Comparison of ENCODE assay signal across 13 cellular contexts in the genomic region with DNA sequence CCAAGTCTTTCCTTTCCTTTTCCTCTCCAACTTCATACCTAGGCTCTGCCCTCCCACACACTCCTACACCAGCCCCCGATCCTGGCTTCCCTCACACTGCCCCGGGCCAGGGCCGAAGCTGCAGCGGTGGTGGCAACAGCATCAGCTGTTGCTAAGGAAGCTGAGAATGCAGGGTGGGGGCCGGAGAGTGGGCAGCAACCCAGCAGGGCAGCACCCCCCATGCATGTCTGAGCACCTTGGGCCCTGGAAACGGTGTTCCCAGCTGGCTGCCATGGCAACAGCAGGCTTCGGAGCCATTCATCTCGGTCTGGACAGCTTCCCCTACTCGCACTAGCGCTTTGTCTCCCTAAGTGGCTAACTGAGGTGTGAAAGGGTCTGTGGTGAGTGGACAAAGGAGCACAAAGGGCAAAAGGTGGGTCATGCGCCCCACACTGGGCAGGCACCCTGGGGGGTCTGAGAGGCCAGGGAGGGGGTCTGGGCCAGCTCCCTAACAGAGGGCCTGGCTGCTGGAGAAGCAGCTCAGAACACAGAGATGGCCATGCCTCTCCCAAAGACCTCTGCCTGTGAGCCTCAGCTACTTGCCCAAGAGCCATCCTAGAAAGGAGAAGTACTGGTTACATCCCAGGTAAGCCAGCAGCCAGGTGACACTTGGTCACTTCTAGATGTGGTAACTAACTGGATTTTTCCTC. TPM values are rescaled to one million over a fixed set of nuclear protein-coding genes. Genes with fewer than 3 reads are reported as not detected.
DNase-seq lines count a peak whose midpoint lies in the region; ATAC-seq lines count a peak whose summit lies in the region.
"Had no signal": no experiment of that assay in that cellular context is flagged by ENCODE, and none has a peak within 500 bp of the region (broad histone marks: within the 10 kb centered on the region; RNA-seq: fewer than 3 reads in every experiment).

No MANE protein-coding gene starts in this region.

- H3K27ac ChIP-seq in naive thymus-derived CD4-positive, alpha-beta T cell (ENCODE audit: low read depth, low read length) = no peak overlapping the region
- H3K27ac ChIP-seq: gastroesophageal sphincter, SJSA1, VCaP had no signal

- CTCF ChIA-PET in naive thymus-derived CD4-positive, alpha-beta T cell (lab: Charles Lee) = interaction anchor here (1.0 to 4.1 kb wide), 2 partner anchors 40 to 99 kb away, joined by 5 to 16 read pairs; no protein-coding TSS in a partner anchor

- H3K4me3 ChIP-seq in naive thymus-derived CD4-positive, alpha-beta T cell (ENCODE audit: low read length) = no peak overlapping the region
- H3K4me3 ChIP-seq: dorsolateral prefrontal cortex, gastroesophageal sphincter, SJSA1 had no signal

- POLR2A ChIA-PET in naive thymus-derived CD4-positive, alpha-beta T cell (lab: Charles Lee) = interaction anchor here (3.5 kb wide), 1 partner anchor 10 kb away, joined by 14 read pairs; no protein-coding TSS in a partner anchor

- H3K27ac Mint-ChIP-seq in activated T-helper 17 cell treated with anti-CD3 and anti-CD28 coated beads, Interleukin-2, amount 50 U/mL, for 72 hours = peak overlapping the region; percentile 81
- peak overlapping the region in 8 of 9 donors; percentile 73 to 95 (median 86) for H3K27ac Mint-ChIP-seq in naive thymus-derived CD4-positive, alpha-beta T cell
- H3K27ac Mint-ChIP-seq: natural killer cell treated with Interleukin-12 subunit alpha and Interleukin-12 subunit beta and Interleukin-15 and Interleukin-18, amount 100 ng/mL, for 72 hours had no signal

- H3K27me3 ChIP-seq in naive thymus-derived CD4-positive, alpha-beta T cell (ENCODE audit: control insufficient read depth in 2 of 2, insufficient read depth in 2 of 2, low read length in 2 of 2) = no peaks in the 10 kb centered on the region
- H3K27me3 ChIP-seq: dorsolateral prefrontal cortex, gastroesophageal sphincter, SJSA1 had no signal

- intact Hi-C loops in naive thymus-derived CD4-positive, alpha-beta T cell (cut with micrococcal nuclease) = loop anchor here in 1 of 2 donors (1.0 kb wide), 1 partner anchor 11 kb away; no protein-coding TSS in a partner anchor

- H3K9me3 Mint-ChIP-seq in activated T-helper 17 cell treated with anti-CD3 and anti-CD28 coated beads, Interleukin-2, amount 50 U/mL, for 72 hours = no peaks in the 10 kb centered on the region
- no peaks in the 10 kb centered on the region for H3K9me3 Mint-ChIP-seq in naive thymus-derived CD4-positive, alpha-beta T cell
- H3K9me3 Mint-ChIP-seq: natural killer cell treated with Interleukin-12 subunit alpha and Interleukin-12 subunit beta and Interleukin-15 and Interleukin-18, amount 100 ng/mL, for 72 hours had no signal

- no peak overlapping the region for H3K4me3 Mint-ChIP-seq in activated T-helper 17 cell treated with anti-CD3 and anti-CD28 coated beads, Interleukin-2, amount 50 U/mL, for 72 hours
- H3K4me3 Mint-ChIP-seq in naive thymus-derived CD4-positive, alpha-beta T cell = peak overlapping the region in 6 of 10 donors; percentile 1 to 75 (median 66)
- H3K4me3 Mint-ChIP-seq: natural killer cell treated with Interleukin-12 subunit alpha and Interleukin-12 subunit beta and Interleukin-15 and Interleukin-18, amount 100 ng/mL, for 72 hours had no signal

- H3K4me1 ChIP-seq in naive thymus-derived CD4-positive, alpha-beta T cell (ENCODE audit: control insufficient read depth in 2 of 2, insufficient read depth in 2 of 2, low read length in 2 of 2) = peaks cover 20 to 27% of the 10 kb centered on the region in 2 donors
- H3K4me1 ChIP-seq: gastroesophageal sphincter, SJSA1 had no signal

- H3K36me3 ChIP-seq in naive thymus-derived CD4-positive, alpha-beta T cell (ENCODE audit: control insufficient read depth in 2 of 3, insufficient read depth in 3 of 3, low read length in 3 of 3) = no peaks in the 10 kb centered on the region
- H3K36me3 ChIP-seq: gastroesophageal sphincter, SJSA1 had no signal

- no peaks in the 10 kb centered on the region for H3K27me3 Mint-ChIP-seq in activated T-helper 17 cell treated with anti-CD3 and anti-CD28 coated beads, Interleukin-2, amount 50 U/mL, for 72 hours
- peaks cover 0 to 28% (median 0%) of the 10 kb centered on the region in 5 donors for H3K27me3 Mint-ChIP-seq in naive thymus-derived CD4-positive, alpha-beta T cell

- no peaks in the 10 kb centered on the region for H3K9me3 ChIP-seq in naive thymus-derived CD4-positive, alpha-beta T cell (ENCODE audit: control insufficient read depth in 2 of 3, low read length in 3 of 3)
- H3K9me3 ChIP-seq: gastroesophageal sphincter, SJSA1 had no signal

- H3K36me3 Mint-ChIP-seq in activated T-helper 17 cell treated with anti-CD3 and anti-CD28 coated beads, Interleukin-2, amount 50 U/mL, for 72 hours (ENCODE audit: low read depth) = no peaks in the 10 kb centered on the region
- H3K36me3 Mint-ChIP-seq in naive thymus-derived CD4-positive, alpha-beta T cell = no peaks in the 10 kb centered on the region
- H3K36me3 Mint-ChIP-seq: natural killer cell treated with Interleukin-12 subunit alpha and Interleukin-12 subunit beta and Interleukin-15 and Interleukin-18, amount 100 ng/mL, for 72 hours had no signal

- ATAC-seq in activated T-helper 17 cell treated with anti-CD3 and anti-CD28 coated beads, Interleukin-2, amount 50 U/mL, for 72 hours (replicated peaks) = no peak
- no peak for ATAC-seq in naive thymus-derived CD4-positive, alpha-beta T cell
- no peak for ATAC-seq in esophagus mucosa
- ATAC-seq in GM18909 (IDR thresholded peaks at IDR 0.05; ENCODE audit: poor library complexity, unreplicated experiment) = no peak
- ATAC-seq: gastroesophageal sphincter; natural killer cell treated with Interleukin-12 subunit alpha and Interleukin-12 subunit beta and Interleukin-15 and Interleukin-18, amount 100 ng/mL, for 72 hours had no signal

- H3K4me1 Mint-ChIP-seq in activated T-helper 17 cell treated with anti-CD3 and anti-CD28 coated beads, Interleukin-2, amount 50 U/mL, for 72 hours = peaks cover 15% of the 10 kb centered on the region
- H3K4me1 Mint-ChIP-seq in naive thymus-derived CD4-positive, alpha-beta T cell = peaks cover 16 to 50% (median 39%) of the 10 kb centered on the region in 7 donors

- DNase-seq in DMS79 (lab: John Stamatoyannopoulos, UW) (peak; percentile 83), NCI-H1092 (lab: John Stamatoyannopoulos, UW) (peak; percentile 79), CD1c-positive myeloid dendritic cell (ENCODE audit: extremely low spot score) (no peak)
- no peak for DNase-seq in naive thymus-derived CD4-positive, alpha-beta T cell
- DNase-seq: activated T-cell treated with anti-CD3 and anti-CD28 coated beads for 4 hours had no signal

RNA-seq across cellular contexts. Expression of gene JAM3, which starts 42.1 kb away (rescaled TPM):
- total RNA-seq in activated T-helper 17 cell treated with anti-CD3 and anti-CD28 coated beads, Interleukin-2, amount 50 U/mL, for 72 hours = 10 to 100 TPM in 1 of 2 donors, 1 to 10 TPM in 1; 7.6 to 26.2 TPM
- 1 to 10 TPM; 4.8 to 8.2 (median 6.3) TPM for total RNA-seq in naive thymus-derived CD4-positive, alpha-beta T cell
- polyA plus RNA-seq in naive thymus-derived CD4-positive, alpha-beta T cell = 1 to 10 TPM; 5.7 to 6.0 TPM
- 1.7 TPM for total RNA-seq in esophagus mucosa

Comparison
In these comparisons a context has a peak if more than half of its experiments do, and no peak if none do; other contexts are left out.
1. DNase-seq: peak in DMS79 (single experiment) and NCI-H1092 (single experiment); none in naive thymus-derived CD4-positive, alpha-beta T cell (0 of 9) and CD1c-positive myeloid dendritic cell (single experiment).